22 cellular contexts compared by ENCODE assay signal in genomic region chr5:143078321-143078720, GRCh38.
"Had no signal": no experiment of that assay in that cellular context is flagged by ENCODE, and none has a peak within 500 bp of the region (broad histone marks: within the 10 kb centered on the region; RNA-seq: fewer than 3 reads in every experiment).

No MANE protein-coding gene starts in this region.

- H3K9me3 Mint-ChIP-seq: neural crest cell had no signal

- H3K4me3 Mint-ChIP-seq: naive thymus-derived CD4-positive, alpha-beta T cell; neural crest cell; stimulated activated naive B cell treated with anti-CD40 and anti-IgM and Interleukin-4, amounts not matched to agents 10 μg/mL and 1 μg/mL and 100 μg/mL, for 72 hours; stimulated activated naive CD8-positive, alpha-beta T cell treated with anti-CD3 and anti-CD28 coated beads, Interleukin-15, amount 100 ng/mL, for 72 hours had no signal

- DNase-seq: central memory CD4-positive, alpha-beta T cell; cortex of kidney; effector memory CD4-positive, alpha-beta T cell; esophagus squamous epithelium; heart left ventricle; hippocampal formation; left colon; mammary epithelial cell; midbrain; naive thymus-derived CD4-positive, alpha-beta T cell; posterior cingulate gyrus; sigmoid colon; stimulated activated CD4-positive, alpha-beta T cell treated with anti-CD3 and anti-CD28 coated beads, Interleukin-2, amount 100 ng/mL, for 24 hours; stimulated activated CD4-positive, alpha-beta T cell treated with anti-CD3 and anti-CD28 coated beads, Interleukin-4, amount 100 ng/mL, for 4 hours; stimulated activated naive B cell treated with anti-CD40 and anti-IgM and Interleukin-4, amounts not matched to agents 10 μg/mL and 1 μg/mL and 100 μg/mL, for 72 hours; stimulated activated naive CD8-positive, alpha-beta T cell treated with anti-CD3 and anti-CD28 coated beads, Interleukin-15, amount 100 ng/mL, for 72 hours; testis had no signal

- H3K27me3 ChIP-seq: esophagus squamous epithelium, heart left ventricle, right atrium auricular region, sigmoid colon, testis, tibial nerve had no signal

- H3K27me3 Mint-ChIP-seq: naive thymus-derived CD4-positive, alpha-beta T cell; stimulated activated naive B cell treated with anti-CD40 and anti-IgM and Interleukin-4, amounts not matched to agents 10 μg/mL and 1 μg/mL and 100 μg/mL, for 72 hours; stimulated activated naive CD8-positive, alpha-beta T cell treated with anti-CD3 and anti-CD28 coated beads, Interleukin-15, amount 100 ng/mL, for 72 hours had no signal

- H3K36me3 ChIP-seq: esophagus squamous epithelium, heart left ventricle, sigmoid colon, tibial nerve had no signal

- H3K27ac ChIP-seq: esophagus squamous epithelium, heart left ventricle, right atrium auricular region, sigmoid colon, skin epidermis, testis, tibial nerve had no signal

- H3K4me3 ChIP-seq: esophagus squamous epithelium, heart left ventricle, right atrium auricular region, sigmoid colon, skin epidermis, testis, tibial nerve had no signal

- H3K9me3 ChIP-seq: esophagus squamous epithelium, heart left ventricle, right atrium auricular region, sigmoid colon, testis, tibial nerve had no signal

- FAIRE-seq: frontal cortex had no signal

- H3K27ac Mint-ChIP-seq: stimulated activated naive B cell treated with anti-CD40 and anti-IgM and Interleukin-4, amounts not matched to agents 10 μg/mL and 1 μg/mL and 100 μg/mL, for 72 hours; stimulated activated naive CD8-positive, alpha-beta T cell treated with anti-CD3 and anti-CD28 coated beads, Interleukin-15, amount 100 ng/mL, for 72 hours had no signal
